Comparison of ENCODE assay signal across 12 cellular contexts in genomic region chr17:2237960-2238359, GRCh38.
DNase-seq lines count a peak whose midpoint lies in the region; ATAC-seq and TF ChIP-seq lines count a peak whose summit lies in the region.
"Had no signal": no experiment of that assay in that cellular context is flagged by ENCODE, and none has a peak within 500 bp of the region (broad histone marks: within the 10 kb centered on the region; RNA-seq: fewer than 3 reads in every experiment).

No MANE protein-coding gene starts in this region.

- peak overlapping the region; percentile 82 for H3K27ac Mint-ChIP-seq in osteocyte (ENCODE audit: unreplicated experiment)
- H3K27ac Mint-ChIP-seq in effector memory CD8-positive, alpha-beta T cell = no peak overlapping the region
- H3K27ac Mint-ChIP-seq: activated naive CD4-positive, alpha-beta T cell treated with anti-CD3 and anti-CD28 coated beads for 36 hours had no signal

- no peaks in the 10 kb centered on the region for H3K9me3 ChIP-seq in right atrium auricular region

- intact Hi-C loops in cardiac septum (cut with DNase I) = loop anchor here (5.0 kb wide), 1 partner anchor 66 kb away; no protein-coding TSS in a partner anchor

- peaks cover 0 to 60% of the 10 kb centered on the region in 2 donors for H3K4me1 ChIP-seq in right atrium auricular region

- ATAC-seq in HG03039 (IDR thresholded peaks at IDR 0.05; ENCODE audit: unreplicated experiment) (no peak), HG03565 (IDR thresholded peaks at IDR 0.05; ENCODE audit: unreplicated experiment) (no peak)
- ATAC-seq in effector memory CD8-positive, alpha-beta T cell (replicated peaks) = no peak

- TF ChIP-seq CTCF in right atrium auricular region (IDR thresholded peaks at IDR 0.05) = no peak
- TF ChIP-seq CTCF in osteocyte (IDR thresholded peaks at IDR 0.05) = no peak

- DNase-seq in right atrium auricular region (ENCODE audit: low spot score) (no peak), cardiac septum (ENCODE audit: low spot score) (no peak), dedifferentiated amniotic fluid mesenchymal stem cell (ENCODE audit: extremely low spot score) (peak; percentile 16), osteocyte (ENCODE audit: extremely low spot score, unreplicated experiment) (no peak)
- DNase-seq in activated effector memory CD4-positive, alpha-beta T cell treated with Interleukin-2 at 50 U/mL for 16 hours = no peak
- no peak for DNase-seq in effector memory CD8-positive, alpha-beta T cell
- DNase-seq: activated naive CD4-positive, alpha-beta T cell treated with anti-CD3 and anti-CD28 coated beads for 36 hours; effector CD8-positive, alpha-beta T cell; NCI-H1417 treated with DMSO at 0.1 percent for 48 hours; NCI-H82 had no signal

- no peaks in the 10 kb centered on the region for H3K9me3 Mint-ChIP-seq in osteocyte (ENCODE audit: unreplicated experiment)
- H3K9me3 Mint-ChIP-seq in effector memory CD8-positive, alpha-beta T cell = no peaks in the 10 kb centered on the region
- H3K9me3 Mint-ChIP-seq: activated naive CD4-positive, alpha-beta T cell treated with anti-CD3 and anti-CD28 coated beads for 36 hours had no signal

- H3K27me3 Mint-ChIP-seq in osteocyte (ENCODE audit: unreplicated experiment) = no peaks in the 10 kb centered on the region
- no peaks in the 10 kb centered on the region for H3K27me3 Mint-ChIP-seq in effector memory CD8-positive, alpha-beta T cell

- peaks cover 34% of the 10 kb centered on the region for H3K4me1 Mint-ChIP-seq in osteocyte (ENCODE audit: unreplicated experiment)
- peaks cover 1 to 3% of the 10 kb centered on the region in 2 donors for H3K4me1 Mint-ChIP-seq in effector memory CD8-positive, alpha-beta T cell (ENCODE audit: low read depth in 2 of 2)

- H3K36me3 ChIP-seq in right atrium auricular region = no peaks in the 10 kb centered on the region

- H3K27me3 ChIP-seq in right atrium auricular region = no peaks in the 10 kb centered on the region

- peak overlapping the region; percentile 59 to 76 for H3K27ac ChIP-seq in right atrium auricular region

- H3K4me3 ChIP-seq in right atrium auricular region = no peak overlapping the region

- H3K36me3 Mint-ChIP-seq in osteocyte (ENCODE audit: unreplicated experiment) = peaks cover 14% of the 10 kb centered on the region
- peaks cover 24% of the 10 kb centered on the region for H3K36me3 Mint-ChIP-seq in effector memory CD8-positive, alpha-beta T cell (ENCODE audit: insufficient read depth)

- peak overlapping the region; percentile 67 for H3K4me3 Mint-ChIP-seq in osteocyte (ENCODE audit: unreplicated experiment)
- H3K4me3 Mint-ChIP-seq in effector memory CD8-positive, alpha-beta T cell = no peak overlapping the region
- H3K4me3 Mint-ChIP-seq: activated naive CD4-positive, alpha-beta T cell treated with anti-CD3 and anti-CD28 coated beads for 36 hours had no signal
